8 cellular contexts compared by ENCODE assay signal in genomic region chr10:22666287-22667092, GRCh38. TPM values are rescaled to one million over a fixed set of nuclear protein-coding genes. Genes with fewer than 3 reads are reported as not detected.
DNase-seq lines count a peak whose midpoint lies in the region; ATAC-seq, FAIRE-seq and TF ChIP-seq lines count a peak whose summit lies in the region.

No MANE protein-coding gene starts in this region.

- H3K27me3 ChIP-seq in HepG2 (ENCODE audit: control insufficient read depth in 1 of 2, insufficient read depth in 2 of 2, low read length in 2 of 2) = no peaks in the 10 kb centered on the region
- H3K27me3 ChIP-seq in MG63 = no peaks in the 10 kb centered on the region
- no peaks in the 10 kb centered on the region for H3K27me3 ChIP-seq in PC-9 (ENCODE audit: insufficient read depth, low read depth)

- H3K27ac Mint-ChIP-seq in activated B cell treated with CpG ODN at 0.5 μM for 24 hours = peak overlapping the region; percentile 64

- intact Hi-C loops in activated B cell treated with CpG ODN at 0.5 μM for 24 hours (cut with micrococcal nuclease) = no loop called here
- intact Hi-C loops in HepG2 (cut with micrococcal nuclease; ENCODE audit: unreplicated experiment) = loop anchor here (10.0 kb wide), 1 partner anchor 48 kb away; the partner anchor contains the start of gene PIP4K2A
- intact Hi-C loops in PC-9 (cut with micrococcal nuclease; ENCODE audit: unreplicated experiment) = no loop called here

- no peak for TF ChIP-seq POLR2A in HepG2 (IDR thresholded peaks at IDR 0.05; ENCODE audit: insufficient read depth in 1 of 2, low read depth in 2 of 2, low read length in 2 of 2)

- POLR2A ChIA-PET in activated B cell treated with CpG ODN at 0.5 μM for 24 hours (lab: Charles Lee) = interaction anchor here (1.1 to 1.7 kb wide), 2 partner anchors 36 to 47 kb away, joined by 3 read pairs; partner anchors contain the start of gene PIP4K2A
- POLR2A ChIA-PET in HepG2 (lab: Yijun Ruan, JAX) = no interaction called here
- POLR2A ChIA-PET in PC-9 (lab: Charles Lee; ENCODE audit: unreplicated experiment) = interaction anchor here (0.5 kb wide), 1 partner anchor 316 kb away, joined by 3 read pairs; no protein-coding TSS in a partner anchor

- H4K20me1 ChIP-seq in HepG2 (ENCODE audit: insufficient read depth, low read length) = 0 out of 2 replicates have a peak, but pooled peaks cover 4% of the 10 kb centered on the region
- no peaks in the 10 kb centered on the region for H4K20me1 ChIP-seq in PC-9 (ENCODE audit: insufficient read depth)

- TF ChIP-seq CTCF in activated B cell treated with CpG ODN at 0.5 μM for 24 hours (IDR thresholded peaks at IDR 0.05) = no peak
- TF ChIP-seq CTCF in HepG2 (CRISPR knock-in tag; IDR thresholded peaks at IDR 0.05) = no peak
- no peak for TF ChIP-seq CTCF in GM13977 (IDR thresholded peaks at IDR 0.05; ENCODE audit: extremely low read depth, insufficient read depth, missing control alignments)
- no peak for TF ChIP-seq CTCF in PC-9 (conservative IDR thresholded peaks at IDR 0.05)

- H3K27me3 Mint-ChIP-seq in activated B cell treated with CpG ODN at 0.5 μM for 24 hours = no peaks in the 10 kb centered on the region

- CTCF ChIA-PET in activated B cell treated with CpG ODN at 0.5 μM for 24 hours (lab: Charles Lee) (no interaction called here), HepG2 (lab: Yijun Ruan, JAX; ENCODE audit: low intra/inter-chr PET ratio, low total read pairs) (no interaction called here), PC-9 (lab: Charles Lee) (no interaction called here)

- no peaks in the 10 kb centered on the region for H3K36me3 ChIP-seq in HepG2 (replicated peaks in 1 of 2; ENCODE audit: control insufficient read depth in 1 of 2, insufficient read depth in 2 of 2, low read length in 2 of 2)
- no peaks in the 10 kb centered on the region for H3K36me3 ChIP-seq in MG63
- H3K36me3 ChIP-seq in PC-9 (ENCODE audit: low read depth) = no peaks in the 10 kb centered on the region

- H3K79me2 ChIP-seq in HepG2 (ENCODE audit: insufficient read depth, low read length) (peaks cover 43% of the 10 kb centered on the region), PC-9 (ENCODE audit: low read depth) (peaks cover 18% of the 10 kb centered on the region; the same call in 1 of the 2 replicates)

- in situ Hi-C loops in HepG2 (cut with HindIII; ENCODE audit: extremely low pct_ligation_motif_present, low pct_unique_long_range_greater_than_20kb) (no loop called here), GM13977 (cut with MboI; ENCODE audit: low pct_unique_long_range_greater_than_20kb, low sequenced_read_pairs, unreplicated experiment) (no loop called here)

- ATAC-seq in GM19025 (IDR thresholded peaks at IDR 0.05; ENCODE audit: low read depth, unreplicated experiment) (peak; percentile 76), HG03108 (IDR thresholded peaks at IDR 0.05; ENCODE audit: unreplicated experiment) (peak; percentile 70), activated B cell treated with CpG ODN at 0.5 μM for 24 hours (ENCODE audit: low read depth) (peak; percentile 68), HepG2 (peak; percentile 56)

- H3K4me3 ChIP-seq in HepG2 (replicated peaks in 1 of 3; ENCODE audit: insufficient read depth in 1 of 3, low read depth in 2 of 3, low read length in 3 of 3) (peak overlapping the region in 2 of 3 experiments; percentile 16 to 20; a peak in 2 of 6 replicates), MG63 (no peak overlapping the region), PC-9 (no peak overlapping the region)

- peak overlapping the region; percentile 59 for H3K4me3 Mint-ChIP-seq in activated B cell treated with CpG ODN at 0.5 μM for 24 hours

- no peaks in the 10 kb centered on the region for H3K9me2 ChIP-seq in PC-9 (ENCODE audit: insufficient read depth)

- peak overlapping the region; percentile 53 for H3K4me2 ChIP-seq in HepG2 (ENCODE audit: low read depth, low read length)
- no peak overlapping the region for H3K4me2 ChIP-seq in PC-9

- TF ChIP-seq RAD21 in HepG2 (CRISPR knock-in tag; IDR thresholded peaks at IDR 0.05) = no peak

- H3F3A ChIP-seq in PC-9 (ENCODE audit: insufficient read depth, low read depth) = no peaks in the 10 kb centered on the region

- H3K27ac ChIP-seq in HepG2 (ENCODE audit: extremely low read length, insufficient read depth, low read length) = no peak overlapping the region
- no peak overlapping the region for H3K27ac ChIP-seq in PC-9

- DNase-seq in AML-193 (lab: John Stamatoyannopoulos, UW) (peak; percentile 8 to 36), activated B cell treated with CpG ODN at 0.5 μM for 24 hours (no peak), HepG2 (ENCODE audit: low spot score) (peak; percentile 18), GM13977 (ENCODE audit: low spot score) (no peak), MG63 (no peak), PC-9 (no peak)

- FAIRE-seq in HepG2 (lab: Jason Lieb, UNC) = peak; percentile 23

- TF ChIP-seq EP300 in HepG2 (IDR thresholded peaks at IDR 0.05; ENCODE audit: low read depth in 2 of 2, low read length in 2 of 2) (no peak; a peak in 1 of 4 replicates), HepG2 (CRISPR knock-in tag; IDR thresholded peaks at IDR 0.05; ENCODE audit: borderline replicate concordance) (no peak)

- no peaks in the 10 kb centered on the region for H3K9me3 Mint-ChIP-seq in activated B cell treated with CpG ODN at 0.5 μM for 24 hours

- H3K4me1 Mint-ChIP-seq in activated B cell treated with CpG ODN at 0.5 μM for 24 hours = peaks cover 70% of the 10 kb centered on the region

- H3K4me1 ChIP-seq in HepG2 (ENCODE audit: insufficient read depth, low read length) (peaks cover 58% of the 10 kb centered on the region), PC-9 (replicated peaks; ENCODE audit: insufficient read depth) (no peaks in the 10 kb centered on the region)

- no peak overlapping the region for H3K9ac ChIP-seq in HepG2 (ENCODE audit: insufficient read depth, low read depth, low read length)

- H3K36me3 Mint-ChIP-seq in activated B cell treated with CpG ODN at 0.5 μM for 24 hours (ENCODE audit: low read depth) = peaks cover 3% of the 10 kb centered on the region

- H3K9me3 ChIP-seq in HepG2 (ENCODE audit: low read length) (no peaks in the 10 kb centered on the region), MG63 (no peaks in the 10 kb centered on the region), PC-9 (ENCODE audit: insufficient read depth, low read depth) (no peaks in the 10 kb centered on the region)

- H2AFZ ChIP-seq in HepG2 (ENCODE audit: low read length) = no peak overlapping the region
- H2AFZ ChIP-seq in PC-9 = no peak overlapping the region

- WGBS in HepG2 (ENCODE audit: low lambda C conversion rate) = 47% methylated on average over 9 of the region's 9 CpGs

- BruUV-seq in HepG2 (replicated peaks; lab: Mats Ljungman, UMichigan) (no TSS peak), PC-9 (replicated peaks; lab: Mats Ljungman, UMichigan) (no TSS peak)

TF ChIP-seq in HepG2, 621 proteins besides CTCF, POLR2A, EP300 and RAD21 (continues in another document):
- TF ChIP-seq FOSL2 (CRISPR knock-in tag; IDR thresholded peaks at IDR 0.05) = 0 out of 2 replicates have a peak, but pooled peaks have one; percentile 10
- TF ChIP-seq PHB2 (IDR thresholded peaks at IDR 0.05; ENCODE audit: partially characterized antibody) = no peak
- TF ChIP-seq FOXA1 (IDR thresholded peaks at IDR 0.05) = no peak
- TF ChIP-seq FOXA1 (CRISPR knock-in tag; IDR thresholded peaks at IDR 0.05) = peak; percentile 51; the same call in 1 of the 2 replicates
- 0 out of 2 replicates have a peak, but pooled peaks have one; percentile 32 for TF ChIP-seq NCOA2 (CRISPR knock-in tag; IDR thresholded peaks at IDR 0.05)
- TF ChIP-seq FOXA3 (CRISPR knock-in tag; IDR thresholded peaks at IDR 0.05) = peak; percentile 32; the same call in 1 of the 2 replicates
- peak; percentile 60 for TF ChIP-seq TCF7 (IDR thresholded peaks at IDR 0.05; ENCODE audit: low read depth)

RNA-seq across cellular contexts. Expression of gene PIP4K2A, which starts 47.9 kb away (rescaled TPM):
- 94.6 and 102 TPM in 2 replicates for total RNA-seq in activated B cell treated with CpG ODN at 0.5 μM for 24 hours
- total RNA-seq in HepG2 (2016; rRNA removed; fragmentation: Illumina TruSeq; extraction: Trizol) = 22.6 and 25.7 TPM in 2 replicates
- total RNA-seq in HepG2 (2016; cell fraction: cytosol; rRNA removed; fragmentation: Illumina TruSeq; extraction: Trizol; ENCODE audit: low read depth) = 6.1 and 10.2 TPM in 2 replicates
- total RNA-seq in HepG2 (2016; cell fraction: insoluble cytoplasmic fraction; rRNA removed; fragmentation: Illumina TruSeq; extraction: Trizol) = 20.3 and 22.2 TPM in 2 replicates
- total RNA-seq in HepG2 (2016; cell fraction: membrane; rRNA removed; fragmentation: Illumina TruSeq; extraction: Trizol) = 24.0 and 27.4 TPM in 2 replicates
- 11.6 and 11.8 TPM in 2 replicates for total RNA-seq in HepG2 (2016; cell fraction: nucleus; rRNA removed; fragmentation: Illumina TruSeq; extraction: Trizol)
- polyA plus RNA-seq in HepG2 (2011; rRNA removed) = 7.1 and 9.1 TPM in 2 replicates
- polyA plus RNA-seq in HepG2 (2011; cell fraction: cytosol; rRNA removed) = 5.3 and 6.6 TPM in 2 replicates
- 2.9 and 4.2 TPM in 2 replicates for polyA plus RNA-seq in HepG2 (2011; cell fraction: nucleus; rRNA removed)
- 5.0 and 6.5 TPM in 2 replicates for polyA plus RNA-seq in HepG2 (2012)
- polyA plus RNA-seq in HepG2 (2016; cell fraction: cytosol; fragmentation: Illumina TruSeq; extraction: Trizol; ENCODE audit: low read depth) = 5.4 and 7.9 TPM in 2 replicates
- 25.0 and 34.3 TPM in 2 replicates for polyA plus RNA-seq in HepG2 (2016; cell fraction: insoluble cytoplasmic fraction; fragmentation: Illumina TruSeq; extraction: Trizol; ENCODE audit: low read depth)
- 18.1 and 20.5 TPM in 2 replicates for polyA plus RNA-seq in HepG2 (2016; cell fraction: membrane; fragmentation: Illumina TruSeq; extraction: Trizol; ENCODE audit: low read depth)
- 13.7 and 14.2 TPM in 2 replicates for polyA plus RNA-seq in HepG2 (2016; cell fraction: nucleus; fragmentation: Illumina TruSeq; extraction: Trizol; ENCODE audit: insufficient read depth, low read depth)
- polyA minus RNA-seq in HepG2 (2011; rRNA and poly(A)+ RNA removed; ENCODE audit: low replicate concordance) = 6.7 and 9.6 TPM in 2 replicates
- polyA minus RNA-seq in HepG2 (2011; cell fraction: cytosol; rRNA and poly(A)+ RNA removed) = 11.4 and 13.8 TPM in 2 replicates
- polyA minus RNA-seq in HepG2 (2011; cell fraction: nucleus; rRNA and poly(A)+ RNA removed) = 19.6 and 21.5 TPM in 2 replicates
- 17.4 and 17.8 TPM in 2 replicates for total RNA-seq in MG63 (2014; rRNA removed; shearing (Covaris generic); ENCODE audit: low replicate concordance)
- 16.1 and 21.4 TPM in 2 replicates for total RNA-seq in PC-9 (2021)

Comparison
In these comparisons a context has a peak if more than half of its experiments do, and no peak if none do; other contexts are left out.
1. DNase-seq: peak in AML-193 (2 of 2) and HepG2 (single experiment); none in activated B cell treated with CpG ODN at 0.5 μM for 24 hours (single experiment), GM13977 (single experiment), MG63 (single experiment) and PC-9 (0 of 2).
2. H3K4me3 ChIP-seq: peak in HepG2 (2 of 3); none in MG63 (single experiment) and PC-9 (single experiment).
3. Peak in every context shown above with its lines, with median percentiles within 50 percentile points of each other: ATAC-seq.